In the genomic region with DNA sequence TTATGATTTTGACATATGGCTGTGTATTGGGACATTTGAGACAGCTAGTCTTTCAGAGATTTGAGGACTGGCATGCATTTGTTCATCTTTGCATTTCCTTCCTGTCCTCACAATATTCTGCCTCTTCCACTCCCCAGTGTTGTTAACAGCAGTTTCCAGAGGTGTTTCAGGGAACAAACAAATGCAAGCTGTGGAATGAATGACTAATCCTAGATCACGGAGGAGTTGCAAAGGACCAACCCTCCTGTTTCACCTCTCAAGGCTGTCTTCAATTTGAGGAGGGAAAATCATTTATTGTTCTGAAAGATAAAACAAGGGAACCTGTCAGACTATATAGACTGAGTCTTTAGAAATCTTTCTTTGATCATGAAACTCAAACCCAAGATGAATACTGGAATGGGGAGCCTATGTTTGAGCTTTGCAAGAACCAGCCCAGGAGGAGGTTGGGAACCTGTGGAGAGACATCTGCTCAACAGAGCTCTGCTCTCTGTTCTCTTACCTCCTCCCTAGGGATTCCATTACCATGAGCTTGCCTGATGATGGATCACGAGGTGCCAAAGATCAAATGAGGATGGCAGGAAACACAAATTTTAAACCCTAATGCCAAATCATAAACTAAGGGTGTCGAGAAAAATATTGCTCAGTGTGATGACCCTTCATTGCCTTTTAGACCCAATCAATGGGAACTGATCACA, we compare ENCODE assay signal across 32 cellular contexts.
DNase-seq lines count a peak whose midpoint lies in the region; ATAC-seq, FAIRE-seq and TF ChIP-seq lines count a peak whose summit lies in the region.
"Had no signal": no experiment of that assay in that cellular context is flagged by ENCODE, and none has a peak within 500 bp of the region (broad histone marks: within the 10 kb centered on the region; RNA-seq: fewer than 3 reads in every experiment).

No MANE protein-coding gene starts in this region.

- no peak for FAIRE-seq in frontal cortex (lab: Jason Lieb, UNC)
- FAIRE-seq: colon, GM19239, H1 had no signal

- no peak for TF ChIP-seq CTCF in choroid plexus epithelial cell (conservative IDR thresholded peaks at IDR 0.05; ENCODE audit: low read depth, low read length)

- H3K4me3 ChIP-seq in choroid plexus epithelial cell (ENCODE audit: low read depth, low read length) = no peak overlapping the region
- H3K4me3 ChIP-seq: left lung, ovary, PC-9, skin epidermis had no signal

- DNase-seq in NCI-H2107 treated with DMSO at 0.1 percent for 48 hours (lab: John Stamatoyannopoulos, UW; ENCODE audit: unreplicated experiment) (peak; percentile 35), NCI-H2107 (lab: John Stamatoyannopoulos, UW) (no peak), NCI-H2171 treated with DMSO at 0.1 percent for 48 hours (lab: John Stamatoyannopoulos, UW) (peak; percentile 85), choroid plexus epithelial cell (ENCODE audit: low read depth) (peak; percentile 52), renal cortical epithelial cell (ENCODE audit: low read depth) (peak; percentile 25), frontal cortex (ENCODE audit: low spot score in 2 of 2) (no peak)
- DNase-seq: 8988T; activated CD4-positive, alpha-beta memory T cell treated with anti-CD3 and anti-CD28 coated beads, Interleukin-2, amount 10 ng/mL, durations not matched to agents 7 days and 5 days; activated CD4-positive, CD25-positive, alpha-beta regulatory T cell treated with anti-CD3 and anti-CD28 coated beads, Interleukin-2, amount 50 U/mL, for 72 hours; activated CD8-positive, alpha-beta memory T cell treated with anti-CD3 and anti-CD28 coated beads, Interleukin-2, amount 50 U/mL, for 48 hours; activated naive CD4-positive, alpha-beta T cell treated with anti-CD3 and anti-CD28 coated beads, Interleukin-2, amount 50 U/mL, for 16 hours; aorta; Calu3; CD4-positive, CD25-positive, alpha-beta regulatory T cell; DND-41; effector CD4-positive, alpha-beta T cell; islet precursor cell; left lung; MV-4-11; NCI-H1436 treated with DMSO at 0.1 percent for 48 hours; NCI-H524; ovary; PC-9; Right ventricle myocardium superior; stimulated activated naive CD8-positive, alpha-beta T cell treated with anti-CD3 and anti-CD28 coated beads, Interleukin-15, Interleukin-2, amounts not matched to agents 100 U/mL and 50 U/mL, for 24 hours had no signal

- ATAC-seq in GM18907 (IDR thresholded peaks at IDR 0.05; ENCODE audit: unreplicated experiment) (no peak), GM18867 (IDR thresholded peaks at IDR 0.05; ENCODE audit: unreplicated experiment) (no peak)
- ATAC-seq: activated T-helper 17 cell treated with anti-CD3 and anti-CD28 coated beads, Interleukin-2, amount 50 U/mL, for 72 hours; left lung; stimulated activated naive CD8-positive, alpha-beta T cell treated with anti-CD3 and anti-CD28 coated beads, Interleukin-15, Interleukin-2, amounts not matched to agents 100 U/mL and 50 U/mL, for 24 hours had no signal

Comparison
In these comparisons a context has a peak if more than half of its experiments do, and no peak if none do; other contexts are left out.
1. DNase-seq: peak in NCI-H2107 treated with DMSO at 0.1 percent for 48 hours (single experiment), NCI-H2171 treated with DMSO at 0.1 percent for 48 hours (single experiment), choroid plexus epithelial cell (single experiment) and renal cortical epithelial cell (single experiment); none in NCI-H2107 (single experiment) and frontal cortex (0 of 2).